Comparison of ENCODE assay signal across 17 cellular contexts in the genomic region with DNA sequence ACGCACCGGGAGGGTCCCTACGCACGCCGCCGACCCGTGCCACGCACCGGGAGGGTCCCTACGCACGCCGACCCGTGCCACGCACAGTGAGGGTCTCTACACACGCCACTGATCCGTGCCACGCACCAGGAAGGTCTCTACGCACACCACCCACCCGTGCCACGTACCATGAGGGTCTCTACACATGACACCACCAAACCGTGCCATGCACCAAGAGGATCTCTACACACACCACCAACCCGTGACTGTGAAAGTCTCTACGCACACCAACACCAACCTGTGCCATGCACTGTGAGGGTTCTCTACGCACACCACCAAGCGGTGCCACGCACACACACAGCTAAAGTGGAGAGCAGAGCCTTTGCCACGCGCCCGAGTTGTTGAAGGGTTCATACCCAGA. TPM values are rescaled to one million over a fixed set of nuclear protein-coding genes. Genes with fewer than 3 reads are reported as not detected.
DNase-seq lines count a peak whose midpoint lies in the region; ATAC-seq, FAIRE-seq and TF ChIP-seq lines count a peak whose summit lies in the region.
"Had no signal": no experiment of that assay in that cellular context is flagged by ENCODE, and none has a peak within 500 bp of the region (broad histone marks: within the 10 kb centered on the region; RNA-seq: fewer than 3 reads in every experiment).

No MANE protein-coding gene starts in this region.

- CTCF ChIA-PET in H1 (lab: Charles Lee; ENCODE audit: partially characterized antibody), result interaction anchor here (0.9 to 2.6 kb wide), 19 partner anchors 9 to 151 kb away, joined by 3 to 12 read pairs (median 4); no protein-coding TSS in a partner anchor

- H3K79me1 ChIP-seq in H1 (ENCODE audit: low read depth, low read length), result peaks cover 21% of the 10 kb centered on the region
- H3K79me1 ChIP-seq in neuronal stem cell (ENCODE audit: low read depth, low read length), result peaks cover 61% of the 10 kb centered on the region

- TF ChIP-seq CTCF in H1 (IDR thresholded peaks at IDR 0.05; ENCODE audit: control extremely low read depth in 1 of 3, insufficient read depth in 1 of 3, low read depth in 1 of 3, low read length in 3 of 3) (no peak), breast epithelium (IDR thresholded peaks at IDR 0.05) (no peak)

- H3K4me1 Mint-ChIP-seq in stimulated activated naive CD8-positive, alpha-beta T cell treated with anti-CD3 and anti-CD28 coated beads, Interleukin-15, Interleukin-2, amounts not matched to agents 100 ng/mL and 50 ng/mL, for 24 hours (ENCODE audit: low read depth), result peaks cover 40% of the 10 kb centered on the region
- H3K4me1 Mint-ChIP-seq in stimulated activated naive CD8-positive, alpha-beta T cell treated with anti-CD3 and anti-CD28 coated beads, Interleukin-15, amount 100 ng/mL, for 72 hours, result peaks cover 66% of the 10 kb centered on the region
- H3K4me1 Mint-ChIP-seq in T-helper 2 cell treated with Interferon-gamma antibody and Interleukin-4, amounts not matched to agents 5 μg/mL and 100 μg/mL, for 36 hours (ENCODE audit: low read depth), result peaks cover 11% of the 10 kb centered on the region

- peak overlapping the region; percentile 75 for H3K27ac Mint-ChIP-seq in stimulated activated naive CD8-positive, alpha-beta T cell treated with anti-CD3 and anti-CD28 coated beads, Interleukin-15, Interleukin-2, amounts not matched to agents 100 ng/mL and 50 ng/mL, for 24 hours
- H3K27ac Mint-ChIP-seq in stimulated activated naive CD8-positive, alpha-beta T cell treated with anti-CD3 and anti-CD28 coated beads, Interleukin-15, amount 100 ng/mL, for 72 hours, result no peak overlapping the region
- no peak overlapping the region for H3K27ac Mint-ChIP-seq in T-helper 2 cell treated with Interferon-gamma antibody and Interleukin-4, amounts not matched to agents 5 μg/mL and 100 μg/mL, for 36 hours
- H3K27ac Mint-ChIP-seq: activated naive CD8-positive, alpha-beta T cell; activated T-helper 17 cell treated with anti-CD3 and anti-CD28 coated beads, Interleukin-2, amount 50 U/mL, for 72 hours; T-helper 17 cell had no signal

- H4K20me1 ChIP-seq in H1 (replicated peaks in 1 of 2; ENCODE audit: control insufficient read depth in 1 of 2, insufficient read depth in 2 of 2, low read length in 2 of 2), result peaks cover 51 to 59% of the 10 kb centered on the region in 2 experiments

- no peaks in the 10 kb centered on the region for H3K9me3 Mint-ChIP-seq in stimulated activated naive CD8-positive, alpha-beta T cell treated with anti-CD3 and anti-CD28 coated beads, Interleukin-15, Interleukin-2, amounts not matched to agents 100 ng/mL and 50 ng/mL, for 24 hours
- H3K9me3 Mint-ChIP-seq in stimulated activated naive CD8-positive, alpha-beta T cell treated with anti-CD3 and anti-CD28 coated beads, Interleukin-15, amount 100 ng/mL, for 72 hours, result no peaks in the 10 kb centered on the region
- no peaks in the 10 kb centered on the region for H3K9me3 Mint-ChIP-seq in T-helper 2 cell treated with Interferon-gamma antibody and Interleukin-4, amounts not matched to agents 5 μg/mL and 100 μg/mL, for 36 hours
- H3K9me3 Mint-ChIP-seq: activated T-helper 17 cell treated with anti-CD3 and anti-CD28 coated beads, Interleukin-2, amount 50 U/mL, for 72 hours; natural killer cell; stimulated activated memory B cell treated with anti-CD40 and anti-IgM and Interleukin-4, amounts not matched to agents 10 μg/mL and 1 μg/mL and 100 μg/mL, for 72 hours had no signal

- no peak for ATAC-seq in stimulated activated naive CD8-positive, alpha-beta T cell treated with anti-CD3 and anti-CD28 coated beads, Interleukin-15, amount 100 ng/mL, for 72 hours

- TF ChIP-seq POLR2A in H1 (IDR thresholded peaks at IDR 0.05; ENCODE audit: control extremely low read depth in 1 of 2, low read depth in 2 of 2, low read length in 2 of 2) (no peak), breast epithelium (IDR thresholded peaks at IDR 0.05) (no peak)

- H3K27ac ChIP-seq in H1 (ENCODE audit: low read depth, low read length), result peak overlapping the region; percentile 63
- no peak overlapping the region for H3K27ac ChIP-seq in neuronal stem cell (replicated peaks; ENCODE audit: low read length)
- H3K27ac ChIP-seq in breast epithelium, result peak overlapping the region in 1 of 2 donors; percentile 86
- H3K27ac ChIP-seq: SJSA1 had no signal

- H3K18ac ChIP-seq in H1 (ENCODE audit: extremely low read depth, low read length) (no peak overlapping the region), neuronal stem cell (ENCODE audit: low read length) (peak overlapping the region; percentile 87)

- H3K4me3 ChIP-seq in H1 (ENCODE audit: extremely low read depth in 1 of 4, insufficient read depth in 2 of 4, low read depth in 3 of 4, low read length in 4 of 4), result no peak overlapping the region
- H3K4me3 ChIP-seq in neuronal stem cell (ENCODE audit: low read length in 2 of 2), result peak overlapping the region in 1 of 2 donors; percentile 55
- no peak overlapping the region for H3K4me3 ChIP-seq in breast epithelium
- H3K4me3 ChIP-seq: SJSA1, tibial nerve had no signal

- no peaks in the 10 kb centered on the region; a peak in 1 of 7 replicates for H3K27me3 ChIP-seq in H1 (replicated peaks in 1 of 4; ENCODE audit: control insufficient read depth in 3 of 4, extremely low read depth in 1 of 4, insufficient read depth in 3 of 4, low read length in 3 of 4)
- no peaks in the 10 kb centered on the region for H3K27me3 ChIP-seq in neuronal stem cell (ENCODE audit: control insufficient read depth in 3 of 3, insufficient read depth in 3 of 3, low read depth in 1 of 3, low read length in 3 of 3)
- no peaks in the 10 kb centered on the region for H3K27me3 ChIP-seq in breast epithelium
- H3K27me3 ChIP-seq: SJSA1, tibial nerve had no signal

- peaks cover 0 to 23% (median 14%) of the 10 kb centered on the region in 4 experiments; a peak in 6 of 7 replicates for H3K4me1 ChIP-seq in H1 (replicated peaks in 1 of 4; ENCODE audit: control insufficient read depth in 3 of 4, insufficient read depth in 4 of 4, low read length in 3 of 4)
- H3K4me1 ChIP-seq in neuronal stem cell (ENCODE audit: control insufficient read depth in 2 of 2, insufficient read depth in 1 of 2, low read depth in 1 of 2, low read length in 2 of 2), result peaks cover 3 to 21% of the 10 kb centered on the region in 2 donors
- peaks cover 0 to 18% of the 10 kb centered on the region in 2 donors for H3K4me1 ChIP-seq in breast epithelium
- H3K4me1 ChIP-seq: SJSA1 had no signal

- H2BK5ac ChIP-seq in H1 (ENCODE audit: low read depth, low read length), result peak overlapping the region; percentile 71; the same call in 1 of the 2 replicates
- H2BK5ac ChIP-seq in neuronal stem cell (ENCODE audit: low read length), result no peak overlapping the region

- H3K23ac ChIP-seq in H1 (ENCODE audit: insufficient read length) (no peak overlapping the region), neuronal stem cell (ENCODE audit: low read depth, low read length, poor library complexity) (no peak overlapping the region)

- WGBS in H1 (ENCODE audit: extremely low coverage in 1 of 2, insufficient coverage in 1 of 2, insufficient read length in 1 of 2, insufficient replicate concordance in 2 of 2, low coverage in 1 of 2, low lambda C conversion rate in 2 of 2, missing lambda C conversion rate in 1 of 2), 2 experiments, result 91% methylated on average over 20 of the region's 29 CpGs; no CpG with 5 or more reads in 1 of the 2 experiments
- no CpG with 5 or more reads among the region's 29 CpGs for WGBS in neuronal stem cell (ENCODE audit: extremely low coverage in 2 of 2, insufficient read length in 2 of 2, insufficient replicate concordance in 1 of 2), 2 donors

- no peak overlapping the region for H3K4me3 Mint-ChIP-seq in stimulated activated naive CD8-positive, alpha-beta T cell treated with anti-CD3 and anti-CD28 coated beads, Interleukin-15, Interleukin-2, amounts not matched to agents 100 ng/mL and 50 ng/mL, for 24 hours
- no peak overlapping the region for H3K4me3 Mint-ChIP-seq in stimulated activated naive CD8-positive, alpha-beta T cell treated with anti-CD3 and anti-CD28 coated beads, Interleukin-15, amount 100 ng/mL, for 72 hours
- no peak overlapping the region for H3K4me3 Mint-ChIP-seq in T-helper 2 cell treated with Interferon-gamma antibody and Interleukin-4, amounts not matched to agents 5 μg/mL and 100 μg/mL, for 36 hours
- H3K4me3 Mint-ChIP-seq: activated T-helper 17 cell treated with anti-CD3 and anti-CD28 coated beads, Interleukin-2, amount 50 U/mL, for 72 hours; T-helper 17 cell had no signal

- peak overlapping the region; percentile 97 for H3K4ac ChIP-seq in H1 (replicated peaks; ENCODE audit: insufficient read length, low read depth, low read length)
- H3K4ac ChIP-seq in neuronal stem cell (ENCODE audit: low read length), result no peak overlapping the region

- H2AFZ ChIP-seq in H1 (ENCODE audit: low read length) (no peak overlapping the region), neuronal stem cell (ENCODE audit: low read length) (no peak overlapping the region)

- TF ChIP-seq RAD21 in H1 (IDR thresholded peaks at IDR 0.05 in 1 of 2, conservative IDR thresholded peaks at IDR 0.05 in 1 of 2; ENCODE audit: low read depth in 2 of 2, low read length in 2 of 2), result no peak

- H3K9ac ChIP-seq in H1 (replicated peaks in 1 of 4; ENCODE audit: extremely low read depth in 1 of 4, low read depth in 3 of 4, low read length in 3 of 4), result peak overlapping the region in 1 of 4 experiments; percentile 30; a peak in 1 of 7 replicates
- H3K9ac ChIP-seq in neuronal stem cell (ENCODE audit: low read depth, low read length, poor library complexity), result no peak overlapping the region

- H4K8ac ChIP-seq in H1 (ENCODE audit: extremely low read depth, insufficient read depth, low read length), result no peak overlapping the region
- peak overlapping the region; percentile 33 for H4K8ac ChIP-seq in neuronal stem cell (ENCODE audit: low read depth, low read length)

- no peak overlapping the region for H2BK20ac ChIP-seq in H1 (ENCODE audit: low read length)

- H3K36me3 Mint-ChIP-seq in stimulated activated naive CD8-positive, alpha-beta T cell treated with anti-CD3 and anti-CD28 coated beads, Interleukin-15, Interleukin-2, amounts not matched to agents 100 ng/mL and 50 ng/mL, for 24 hours (ENCODE audit: low read depth), result peaks cover 13% of the 10 kb centered on the region
- peaks cover 6% of the 10 kb centered on the region for H3K36me3 Mint-ChIP-seq in T-helper 2 cell treated with Interferon-gamma antibody and Interleukin-4, amounts not matched to agents 5 μg/mL and 100 μg/mL, for 36 hours (ENCODE audit: low read depth)
- H3K36me3 Mint-ChIP-seq: activated naive CD8-positive, alpha-beta T cell; natural killer cell had no signal

- no peak for TF ChIP-seq EP300 in H1 (IDR thresholded peaks at IDR 0.05; ENCODE audit: borderline replicate concordance in 1 of 2, low read depth in 2 of 2, low read length in 2 of 2)

- H3K9me3 ChIP-seq in H1 (ENCODE audit: insufficient read depth in 2 of 2, low read depth in 1 of 2, low read length in 1 of 2) (no peaks in the 10 kb centered on the region), neuronal stem cell (replicated peaks in 1 of 2; ENCODE audit: control insufficient read depth in 2 of 2, insufficient read depth in 1 of 2, low read depth in 1 of 2, low read length in 2 of 2) (peaks cover 2 to 9% of the 10 kb centered on the region in 2 donors), breast epithelium (no peaks in the 10 kb centered on the region)
- H3K9me3 ChIP-seq: tibial nerve had no signal

- no peak for DNase-seq in stimulated activated naive CD8-positive, alpha-beta T cell treated with anti-CD3 and anti-CD28 coated beads, Interleukin-15, amount 100 ng/mL, for 72 hours
- no peak for DNase-seq in H1 (ENCODE audit: low read depth in 1 of 2, low spot score in 2 of 2)
- DNase-seq in neuronal stem cell (ENCODE audit: low spot score), result no peak
- DNase-seq in GM19238 (ENCODE audit: insufficient read length, low spot score), result no peak
- no peak for DNase-seq in DMS153 (lab: John Stamatoyannopoulos, UW)
- DNase-seq in breast epithelium (ENCODE audit: low spot score in 2 of 2), result no peak
- no peak for DNase-seq in T-helper 2 cell treated with Interferon-gamma antibody and Interleukin-4, amounts not matched to agents 5 μg/mL and 100 μg/mL, for 36 hours (ENCODE audit: low spot score)
- DNase-seq: KG1, NCI-H510A treated with DMSO at 0.1 percent for 48 hours had no signal

- H3K14ac ChIP-seq in H1 (ENCODE audit: insufficient read length) (no peak overlapping the region), neuronal stem cell (ENCODE audit: low read length) (peak overlapping the region; percentile 49)

- intact Hi-C loops in breast epithelium (cut with DNase I; ENCODE audit: low total_unique reads), result no loop called here

- peak overlapping the region; percentile 17; the same call in 1 of the 2 replicates for H2AK5ac ChIP-seq in H1 (ENCODE audit: low read depth, low read length)
- peak overlapping the region; percentile 59 for H2AK5ac ChIP-seq in neuronal stem cell (ENCODE audit: low read depth, low read length)

- no peaks in the 10 kb centered on the region for H3K27me3 Mint-ChIP-seq in stimulated activated naive CD8-positive, alpha-beta T cell treated with anti-CD3 and anti-CD28 coated beads, Interleukin-15, Interleukin-2, amounts not matched to agents 100 ng/mL and 50 ng/mL, for 24 hours
- no peaks in the 10 kb centered on the region for H3K27me3 Mint-ChIP-seq in stimulated activated naive CD8-positive, alpha-beta T cell treated with anti-CD3 and anti-CD28 coated beads, Interleukin-15, amount 100 ng/mL, for 72 hours
- no peaks in the 10 kb centered on the region for H3K27me3 Mint-ChIP-seq in T-helper 2 cell treated with Interferon-gamma antibody and Interleukin-4, amounts not matched to agents 5 μg/mL and 100 μg/mL, for 36 hours (ENCODE audit: low read depth)
- H3K27me3 Mint-ChIP-seq: activated naive CD8-positive, alpha-beta T cell; activated T-helper 17 cell treated with anti-CD3 and anti-CD28 coated beads, Interleukin-2, amount 50 U/mL, for 72 hours; stimulated activated memory B cell treated with anti-CD40 and anti-IgM and Interleukin-4, amounts not matched to agents 10 μg/mL and 1 μg/mL and 100 μg/mL, for 72 hours; T-helper 17 cell had no signal

- POLR2A ChIA-PET in H1 (lab: Charles Lee; ENCODE audit: partially characterized antibody), result interaction anchor here (0.9 to 6.0 kb wide), 7 partner anchors 10 to 43 kb away, joined by 3 to 51 read pairs (median 5); a partner anchor contains a TSS

- H3K4me2 ChIP-seq in H1 (ENCODE audit: insufficient read depth in 1 of 2, low read depth in 2 of 2, low read length in 2 of 2), result no peak overlapping the region
- no peak overlapping the region for H3K4me2 ChIP-seq in neuronal stem cell (ENCODE audit: insufficient read depth, low read length, poor library complexity, severe bottlenecking)

- no peak overlapping the region for H3K56ac ChIP-seq in H1 (replicated peaks; ENCODE audit: insufficient read length, low read depth, low read length)

- peak overlapping the region; percentile 85 for H4K91ac ChIP-seq in H1 (replicated peaks; ENCODE audit: insufficient read length, low read length)
- H4K91ac ChIP-seq in neuronal stem cell (ENCODE audit: low read depth, low read length, poor library complexity), result no peak overlapping the region

- no peak overlapping the region for H2BK12ac ChIP-seq in H1 (ENCODE audit: low read depth, low read length)
- H2BK12ac ChIP-seq in neuronal stem cell (ENCODE audit: low read length), result no peak overlapping the region

- H3K36me3 ChIP-seq in H1 (ENCODE audit: control insufficient read depth in 2 of 4, insufficient read depth in 4 of 4, low read length in 3 of 4) (peaks cover 2 to 15% (median 7%) of the 10 kb centered on the region in 4 experiments; a peak in 6 of 8 replicates), neuronal stem cell (replicated peaks in 1 of 2; ENCODE audit: control insufficient read depth in 2 of 2, insufficient read depth in 2 of 2, low read length in 2 of 2) (peaks cover 21 to 60% of the 10 kb centered on the region in 2 donors), breast epithelium (no peaks in the 10 kb centered on the region)

- H3K79me2 ChIP-seq in H1 (ENCODE audit: control insufficient read depth in 1 of 2, insufficient read depth in 2 of 2, low read length in 2 of 2), result peaks cover 16 to 82% of the 10 kb centered on the region in 2 experiments

- H2BK120ac ChIP-seq in H1 (replicated peaks; ENCODE audit: low read depth, low read length), result no peak overlapping the region
- no peak overlapping the region for H2BK120ac ChIP-seq in neuronal stem cell (ENCODE audit: low read depth, low read length)

- no peak for FAIRE-seq in H1 (lab: Jason Lieb, UNC)

- no peaks in the 10 kb centered on the region for H3K23me2 ChIP-seq in H1 (ENCODE audit: low read depth, low read length)

- H4K5ac ChIP-seq in H1 (ENCODE audit: insufficient read length, low read depth, low read length), result no peak overlapping the region

- H2BK15ac ChIP-seq in H1 (ENCODE audit: low read length) (no peak overlapping the region), neuronal stem cell (ENCODE audit: low read length) (peak overlapping the region; percentile 14)

RNA-seq across cellular contexts. Expression of a gene that starts 16.7 kb away (rescaled TPM):
- 56.0 and 57.3 TPM in 2 replicates for total RNA-seq in H1 (2021; fragmentation: NEBNext Ultra II Directional; extraction: Animal tissue kit (Norgen Biotek cat#: 25700))
- polyA plus RNA-seq in H1 (2011; rRNA removed), result 19.7 and 37.8 TPM in 2 replicates
- 31.1 TPM for polyA plus RNA-seq in H1 (2011; cell fraction: cytosol; rRNA removed)
- polyA plus RNA-seq in H1 (2011; cell fraction: nucleus; rRNA removed), result 44.7 TPM
- 24.6 to 37.3 TPM (median 32.1 TPM) in 4 replicates for polyA plus RNA-seq in H1 (2012, experiment 1 of 2)
- polyA plus RNA-seq in H1 (2012, experiment 2 of 2), result 26.0 TPM
- 35.4 TPM for polyA plus RNA-seq in H1 (2013, experiment 1 of 2)
- polyA plus RNA-seq in H1 (2013, experiment 2 of 2), result 34.1 TPM
- polyA minus RNA-seq in H1 (2011; rRNA and poly(A)+ RNA removed), result 7.3 and 7.9 TPM in 2 replicates
- 37.4 TPM for polyA minus RNA-seq in H1 (2011; cell fraction: cytosol; rRNA and poly(A)+ RNA removed)
- polyA minus RNA-seq in H1 (2011; cell fraction: nucleus; rRNA and poly(A)+ RNA removed), result 25.1 TPM
- 37.4 TPM for polyA plus RNA-seq in neuronal stem cell (2013, experiment 1 of 2)
- 36.2 TPM for polyA plus RNA-seq in neuronal stem cell (2013, experiment 2 of 2)
- 10 to 100 TPM; 10.2 to 11.1 (median 10.4) TPM for total RNA-seq in breast epithelium

RNA-seq across cellular contexts. Expression of a gene that starts 36.7 kb away (rescaled TPM):
- total RNA-seq in H1 (2021; fragmentation: NEBNext Ultra II Directional; extraction: Animal tissue kit (Norgen Biotek cat#: 25700)), result 46.9 and 49.5 TPM in 2 replicates
- polyA plus RNA-seq in H1 (2011; rRNA removed), result 54.5 and 87.3 TPM in 2 replicates
- 52.7 TPM for polyA plus RNA-seq in H1 (2011; cell fraction: cytosol; rRNA removed)
- polyA plus RNA-seq in H1 (2011; cell fraction: nucleus; rRNA removed), result 82.7 TPM
- 29.2 to 41.5 TPM (median 39.9 TPM) in 4 replicates for polyA plus RNA-seq in H1 (2012, experiment 1 of 2)
- polyA plus RNA-seq in H1 (2012, experiment 2 of 2), result 29.3 TPM
- polyA plus RNA-seq in H1 (2013, experiment 1 of 2), result 29.2 TPM
- polyA plus RNA-seq in H1 (2013, experiment 2 of 2), result 27.9 TPM
- polyA minus RNA-seq in H1 (2011; rRNA and poly(A)+ RNA removed), result 4.0 and 7.3 TPM in 2 replicates
- polyA minus RNA-seq in H1 (2011; cell fraction: cytosol; rRNA and poly(A)+ RNA removed), result 20.0 TPM
- polyA minus RNA-seq in H1 (2011; cell fraction: nucleus; rRNA and poly(A)+ RNA removed), result 22.2 TPM
- polyA plus RNA-seq in neuronal stem cell (2013, experiment 1 of 2), result 37.6 TPM
- 37.2 TPM for polyA plus RNA-seq in neuronal stem cell (2013, experiment 2 of 2)
- total RNA-seq in breast epithelium, result 10 to 100 TPM; 13.9 to 38.5 (median 33.1) TPM
